ENCODE assay signal across 21 cellular contexts in genomic region chr12:3040026-3040656, GRCh38. TPM values are rescaled to one million over a fixed set of nuclear protein-coding genes. Genes with fewer than 3 reads are reported as not detected.
DNase-seq lines count a peak whose midpoint lies in the region; TF ChIP-seq lines count a peak whose summit lies in the region.
"Had no signal": no experiment of that assay in that cellular context is flagged by ENCODE, and none has a peak within 500 bp of the region (broad histone marks: within the 10 kb centered on the region; RNA-seq: fewer than 3 reads in every experiment).

No MANE protein-coding gene starts in this region.

- H3K27ac Mint-ChIP-seq in endothelial cell (ENCODE audit: unreplicated experiment) = no peak overlapping the region
- H3K27ac Mint-ChIP-seq: CD4-positive, CD25-positive, alpha-beta regulatory T cell had no signal

- H3K9me3 ChIP-seq in BLaER1 treated with 17β-estradiol and CSF1 and Interleukin-3, amounts not matched to agents 10 nM and 100 nM (replicated peaks in 1 of 11) = no peaks in the 10 kb centered on the region
- H3K9me3 ChIP-seq in Karpas-422 (ENCODE audit: low read length) = no peaks in the 10 kb centered on the region
- no peaks in the 10 kb centered on the region for H3K9me3 ChIP-seq in osteoblast (ENCODE audit: low read depth, low read length)
- H3K9me3 ChIP-seq in ascending aorta = no peaks in the 10 kb centered on the region
- H3K9me3 ChIP-seq: A549, BE2C, MG63 had no signal

- peak overlapping the region; percentile 15 for H3K4me3 Mint-ChIP-seq in endothelial cell (ENCODE audit: unreplicated experiment)
- H3K4me3 Mint-ChIP-seq: CD4-positive, CD25-positive, alpha-beta regulatory T cell had no signal

- H3K4me1 ChIP-seq in BLaER1 treated with 17β-estradiol and CSF1 and Interleukin-3, amounts not matched to agents 10 nM and 100 nM = peaks cover 18 to 100% (median 97%) of the 10 kb centered on the region in 10 experiments
- H3K4me1 ChIP-seq in Karpas-422 (ENCODE audit: low read length) (peaks cover 91% of the 10 kb centered on the region), osteoblast (ENCODE audit: insufficient read depth, low read length) (peaks cover 2% of the 10 kb centered on the region), ascending aorta (peaks cover 0 to 4% of the 10 kb centered on the region in 2 donors)
- H3K4me1 ChIP-seq: A549 had no signal

- TF ChIP-seq CTCF in endothelial cell (IDR thresholded peaks at IDR 0.05; ENCODE audit: unreplicated experiment) (no peak), osteoblast (IDR thresholded peaks at IDR 0.05; ENCODE audit: extremely low read depth, low read depth, low read length) (no peak), ascending aorta (IDR thresholded peaks at IDR 0.05) (no peak)

- H2AFZ ChIP-seq in Karpas-422 (ENCODE audit: low read length) (peak overlapping the region; percentile 46; the same call in 1 of the 2 replicates), osteoblast (ENCODE audit: low read length) (no peak overlapping the region)
- H2AFZ ChIP-seq: PC-9 had no signal

- H3K36me3 Mint-ChIP-seq in endothelial cell (ENCODE audit: low read depth, unreplicated experiment) = peaks cover 60% of the 10 kb centered on the region
- H3K36me3 Mint-ChIP-seq: CD4-positive, CD25-positive, alpha-beta regulatory T cell had no signal

- H3K79me2 ChIP-seq in Karpas-422 (ENCODE audit: low read length) (no peaks in the 10 kb centered on the region), osteoblast (ENCODE audit: insufficient read depth, low read length) (no peaks in the 10 kb centered on the region)

- H3K9ac ChIP-seq in BLaER1 treated with 17β-estradiol and CSF1 and Interleukin-3, amounts not matched to agents 10 nM and 100 nM = no peak overlapping the region
- peak overlapping the region; percentile 65 for H3K9ac ChIP-seq in Karpas-422 (ENCODE audit: low read length)

- H3K4me2 ChIP-seq in BLaER1 treated with 17β-estradiol and CSF1 and Interleukin-3, amounts not matched to agents 10 nM and 100 nM = peak overlapping the region in 8 of 11 experiments; percentile 48 to 90 (median 73); a peak in 16 of 22 replicates
- H3K4me2 ChIP-seq in Karpas-422 (ENCODE audit: low read depth, low read length, poor library complexity, severe bottlenecking) = peak overlapping the region; percentile 77
- no peak overlapping the region for H3K4me2 ChIP-seq in osteoblast (ENCODE audit: insufficient read depth, low read length)
- H3K4me2 ChIP-seq: A549, PC-9 had no signal

- peaks cover 44% of the 10 kb centered on the region for H3K4me1 Mint-ChIP-seq in endothelial cell (ENCODE audit: unreplicated experiment)
- H3K4me1 Mint-ChIP-seq: CD4-positive, CD25-positive, alpha-beta regulatory T cell had no signal

- peaks cover 9 to 38% (median 24%) of the 10 kb centered on the region in 11 experiments for H3K36me3 ChIP-seq in BLaER1 treated with 17β-estradiol and CSF1 and Interleukin-3, amounts not matched to agents 10 nM and 100 nM
- no peaks in the 10 kb centered on the region for H3K36me3 ChIP-seq in Karpas-422 (ENCODE audit: insufficient read depth, low read length)
- H3K36me3 ChIP-seq in osteoblast (ENCODE audit: insufficient read depth, low read length) = peaks cover 48% of the 10 kb centered on the region
- peaks cover 6 to 27% of the 10 kb centered on the region in 2 donors for H3K36me3 ChIP-seq in ascending aorta
- H3K36me3 ChIP-seq: BE2C had no signal

- no peaks in the 10 kb centered on the region for H3K27me3 ChIP-seq in BLaER1 treated with 17β-estradiol and CSF1 and Interleukin-3, amounts not matched to agents 10 nM and 100 nM
- H3K27me3 ChIP-seq in Karpas-422 (ENCODE audit: low read length) (no peaks in the 10 kb centered on the region), osteoblast (ENCODE audit: insufficient read depth, low read length) (no peaks in the 10 kb centered on the region), ascending aorta (no peaks in the 10 kb centered on the region)
- H3K27me3 ChIP-seq: MG63 had no signal

- no peak overlapping the region for H3K4me3 ChIP-seq in BLaER1 treated with 17β-estradiol and CSF1 and Interleukin-3, amounts not matched to agents 10 nM and 100 nM
- peak overlapping the region; percentile 64 for H3K4me3 ChIP-seq in Karpas-422 (ENCODE audit: low read length)
- no peak overlapping the region for H3K4me3 ChIP-seq in osteoblast (ENCODE audit: insufficient read depth, low read length)
- no peak overlapping the region for H3K4me3 ChIP-seq in ascending aorta
- H3K4me3 ChIP-seq: A549, K562, MG63, PC-9 had no signal

- no peaks in the 10 kb centered on the region for H3K9me3 Mint-ChIP-seq in endothelial cell (ENCODE audit: unreplicated experiment)

- no peaks in the 10 kb centered on the region for H3K9me2 ChIP-seq in Karpas-422 (replicated peaks; ENCODE audit: insufficient read depth, low read length)

- peaks cover 19% of the 10 kb centered on the region for H3K27me3 Mint-ChIP-seq in endothelial cell (ENCODE audit: unreplicated experiment)

- DNase-seq in Karpas-422 = peak; percentile 73
- no peak for DNase-seq in endothelial cell (ENCODE audit: low spot score)
- DNase-seq in osteoblast (ENCODE audit: insufficient read length, low spot score, missing footprints) = peak; percentile 13
- no peak for DNase-seq in activated gamma-delta T cell (lab: John Stamatoyannopoulos, UW)
- no peak for DNase-seq in ascending aorta (ENCODE audit: low spot score in 2 of 2)
- no peak for DNase-seq in T-helper 1 cell
- DNase-seq: BE2C; CD4-positive, CD25-positive, alpha-beta regulatory T cell; DMS53; MG63; NCI-H1105 treated with DMSO at 0.1 percent for 48 hours; NCI-H146; NCI-H1930; NCI-H2107; NCI-H524 treated with DMSO at 0.1 percent for 48 hours; NCI-H82; PC-9; SHP77 had no signal

- no peak overlapping the region for H3K27ac ChIP-seq in BLaER1 treated with 17β-estradiol and CSF1 and Interleukin-3, amounts not matched to agents 10 nM and 100 nM
- H3K27ac ChIP-seq in Karpas-422 (ENCODE audit: low read length) = peak overlapping the region; percentile 95
- H3K27ac ChIP-seq in osteoblast (ENCODE audit: low read depth, low read length) = no peak overlapping the region
- H3K27ac ChIP-seq in ascending aorta = no peak overlapping the region
- H3K27ac ChIP-seq: A549, PC-9 had no signal

- peaks cover 0 to 70% (median 58%) of the 10 kb centered on the region in 11 experiments; a peak in 18 of 22 replicates for H4K20me1 ChIP-seq in BLaER1 treated with 17β-estradiol and CSF1 and Interleukin-3, amounts not matched to agents 10 nM and 100 nM
- H4K20me1 ChIP-seq in Karpas-422 (ENCODE audit: insufficient read depth, low read depth, low read length) (no peaks in the 10 kb centered on the region), osteoblast (ENCODE audit: insufficient read depth, low read length) (peaks cover 16% of the 10 kb centered on the region)

- intact Hi-C loops in ascending aorta (cut with DNase I) = loop anchor here (5.0 kb wide), 1 partner anchor 78 kb away; no protein-coding TSS in a partner anchor

RNA-seq across cellular contexts. Expression of gene TSPAN9, which starts 37.0 kb away (rescaled TPM):
- total RNA-seq in Karpas-422 (2014; rRNA removed; shearing (Covaris generic); ENCODE audit: low replicate concordance) = 0.25 and 2.0 TPM in 2 replicates
- total RNA-seq in endothelial cell (ENCODE audit: unreplicated experiment) (116 TPM), osteoblast (12.1 and 13.0 TPM in 2 replicates), ascending aorta (109 TPM)

Comparison
In these comparisons a context has a peak if more than half of its experiments do, and no peak if none do; other contexts are left out.
1. DNase-seq: peak in Karpas-422 (single experiment) and osteoblast (single experiment); none in endothelial cell (single experiment), activated gamma-delta T cell (single experiment), ascending aorta (0 of 2) and T-helper 1 cell (0 of 5).